ENCODE assay signal across 1 cellular context in genomic region chr21:45330075-45330781, GRCh38.
TF ChIP-seq lines count a peak whose summit lies in the region.

No MANE protein-coding gene starts in this region.

TF ChIP-seq in IMR-90, 13 proteins besides CTCF, POLR2A, EP300 and RAD21 (continued from another document):
- TF ChIP-seq USF2 (IDR thresholded peaks at IDR 0.05; ENCODE audit: low read depth, low read length) (no peak), CHD1 (IDR thresholded peaks at IDR 0.05; ENCODE audit: low read depth, low read length) (no peak), RFX5 (IDR thresholded peaks at IDR 0.05; ENCODE audit: low read depth, low read length) (no peak), FOS (IDR thresholded peaks at IDR 0.05; ENCODE audit: low read depth, low read length) (no peak; the same call in 1 of the 2 replicates), BHLHE40 (IDR thresholded peaks at IDR 0.05; ENCODE audit: low read depth, low read length) (no peak)
